In the genomic region with DNA sequence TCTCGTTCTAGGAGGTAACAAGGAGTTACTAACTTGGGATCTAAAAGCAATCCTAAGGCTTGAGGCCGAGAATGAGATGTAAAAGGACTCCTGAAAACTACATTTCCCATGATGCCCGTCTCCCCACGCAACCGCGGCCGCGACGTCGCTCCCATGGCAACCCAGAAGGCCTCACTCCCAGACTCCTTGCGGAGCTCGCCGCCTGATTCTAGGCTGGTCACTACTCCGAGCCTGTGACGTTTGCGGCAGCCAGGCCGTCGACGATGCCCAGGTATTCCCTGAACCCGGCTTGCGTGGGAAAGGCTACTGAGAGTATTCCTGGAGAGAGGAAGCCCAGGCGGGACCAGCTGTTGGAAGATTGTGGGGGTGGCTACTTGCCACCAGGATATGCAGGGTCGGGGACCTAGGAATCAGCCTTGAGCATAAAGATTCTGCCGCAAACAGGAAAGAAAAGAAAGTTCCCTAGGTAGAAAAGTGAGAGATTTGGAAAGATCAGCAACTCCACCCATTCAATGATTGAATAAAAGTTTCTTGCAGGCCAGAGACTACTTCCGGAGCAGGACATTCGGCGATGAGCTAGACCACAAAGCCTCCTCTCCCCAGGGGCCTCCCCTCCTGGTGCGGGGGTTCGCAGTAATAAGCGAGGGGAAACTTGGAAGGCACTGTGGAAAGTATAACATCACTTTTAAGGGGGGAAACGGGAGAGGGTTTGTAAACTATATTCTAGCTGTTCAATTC, we compare ENCODE assay signal across 8 cellular contexts. TPM values are rescaled to one million over a fixed set of nuclear protein-coding genes. Genes with fewer than 3 reads are reported as not detected.
DNase-seq lines count a peak whose midpoint lies in the region; ATAC-seq lines count a peak whose summit lies in the region.

A gene (plus strand): TSS at position 164 of the 738 bp plus-strand sequence. CDS start 100 bp downstream, at position 264.

- peak within 1 kb of the TSS; percentile 95 for H3K27ac Mint-ChIP-seq in activated CD4-positive, alpha-beta T cell treated with anti-CD3 and anti-CD28 coated beads, Interleukin-2, amount 10 ng/mL, durations not matched to agents 24 days and 14 days

- intact Hi-C loops in activated CD4-positive, alpha-beta T cell treated with anti-CD3 and anti-CD28 coated beads, Interleukin-2, amount 10 ng/mL, durations not matched to agents 24 days and 14 days (cut with micrococcal nuclease), result loop anchor here (1.0 to 10.0 kb wide), 5 partner anchors 137 to 964 kb away; a partner anchor contains a TSS
- intact Hi-C loops in left colon (cut with DNase I, micrococcal nuclease), result no loop called here

- peak; percentile 96 for DNase-seq in Ammon's horn (ENCODE audit: low spot score)
- peak; percentile 82 for DNase-seq in GM19238 (ENCODE audit: insufficient read length, low spot score)
- peak; percentile 76 to 87 for DNase-seq in NCI-H524 (lab: John Stamatoyannopoulos, UW)
- peak; percentile 94 for DNase-seq in activated CD4-positive, alpha-beta T cell treated with anti-CD3 and anti-CD28 coated beads, Interleukin-2, amount 10 ng/mL, durations not matched to agents 24 days and 14 days
- DNase-seq in cortex of kidney (lab: John Stamatoyannopoulos, UW), result peak; percentile 36
- DNase-seq in left colon, result peak; percentile 83 to 92
- DNase-seq in stimulated activated CD4-positive, alpha-beta T cell treated with anti-CD3 and anti-CD28 coated beads, Interleukin-1b, Interleukin-23, amount 100 ng/mL, for 48 hours, result peak; percentile 87

- H3K4me1 Mint-ChIP-seq in activated CD4-positive, alpha-beta T cell treated with anti-CD3 and anti-CD28 coated beads, Interleukin-2, amount 10 ng/mL, durations not matched to agents 24 days and 14 days, result peaks cover 18% of the 10 kb centered on the region

- peak within 1 kb of the TSS; percentile 99 for H3K4me3 Mint-ChIP-seq in activated CD4-positive, alpha-beta T cell treated with anti-CD3 and anti-CD28 coated beads, Interleukin-2, amount 10 ng/mL, durations not matched to agents 24 days and 14 days

- ATAC-seq in HG03442 (IDR thresholded peaks at IDR 0.05; ENCODE audit: unreplicated experiment), result peak; percentile 99
- peak; percentile 99 for ATAC-seq in left colon

- H3K27me3 Mint-ChIP-seq in activated CD4-positive, alpha-beta T cell treated with anti-CD3 and anti-CD28 coated beads, Interleukin-2, amount 10 ng/mL, durations not matched to agents 24 days and 14 days, result no peaks in the 10 kb centered on the region

- H3K9me3 Mint-ChIP-seq in activated CD4-positive, alpha-beta T cell treated with anti-CD3 and anti-CD28 coated beads, Interleukin-2, amount 10 ng/mL, durations not matched to agents 24 days and 14 days, result no peaks in the 10 kb centered on the region

- H3K36me3 Mint-ChIP-seq in activated CD4-positive, alpha-beta T cell treated with anti-CD3 and anti-CD28 coated beads, Interleukin-2, amount 10 ng/mL, durations not matched to agents 24 days and 14 days (ENCODE audit: low read depth), result no peaks in the 10 kb centered on the region

RNA-seq across cellular contexts. Expression of the gene that starts here (rescaled TPM):
- 9.8 and 10.8 TPM in 2 replicates for total RNA-seq in activated CD4-positive, alpha-beta T cell treated with anti-CD3 and anti-CD28 coated beads, Interleukin-2, amount 10 ng/mL, durations not matched to agents 24 days and 14 days
- total RNA-seq in left colon, result 10 to 100 TPM in 1 of 2 donors, 1 to 10 TPM in 1; 6.9 to 19.9 TPM

Comparison
In these comparisons a context has a peak if more than half of its experiments do, and no peak if none do; other contexts are left out.
1. Peak in every context shown above with its lines: DNase-seq and ATAC-seq.
2. DNase-seq: peak in every context shown above with its lines; median percentile 96 in Ammon's horn; 94 in activated CD4-positive, alpha-beta T cell treated with anti-CD3 and anti-CD28 coated beads, Interleukin-2, amount 10 ng/mL, durations not matched to agents 24 days and 14 days; 88 in left colon; 87 in stimulated activated CD4-positive, alpha-beta T cell treated with anti-CD3 and anti-CD28 coated beads, Interleukin-1b, Interleukin-23, amount 100 ng/mL, for 48 hours; 82 in GM19238; 82 in NCI-H524; 36 in cortex of kidney.